Comparison of ENCODE assay signal across 23 cellular contexts in genomic region chr2:8509613-8510012, GRCh38.
"Had no signal": no experiment of that assay in that cellular context is flagged by ENCODE, and none has a peak within 500 bp of the region (broad histone marks: within the 10 kb centered on the region; RNA-seq: fewer than 3 reads in every experiment).

No MANE protein-coding gene starts in this region.

- H3K4me3 ChIP-seq: coronary artery, lung, neural progenitor cell, psoas muscle, sigmoid colon, thoracic aorta, tibial nerve, upper lobe of left lung, uterus had no signal

- H2AFZ ChIP-seq: neural progenitor cell had no signal

- H3K9ac ChIP-seq: neural progenitor cell had no signal

- H3K27ac ChIP-seq: coronary artery, neural progenitor cell, psoas muscle, sigmoid colon, thoracic aorta, tibial nerve, upper lobe of left lung, uterus had no signal

- H3K27me3 Mint-ChIP-seq: central memory CD8-positive, alpha-beta T cell had no signal

- H3K27ac Mint-ChIP-seq: memory B cell; nephron; stimulated activated naive B cell treated with anti-CD40 and anti-IgM and Interleukin-4, amounts not matched to agents 10 μg/mL and 1 μg/mL and 100 μg/mL, for 72 hours; stimulated activated naive CD8-positive, alpha-beta T cell treated with anti-CD3 and anti-CD28 coated beads, Interleukin-15, Interleukin-2, amounts not matched to agents 100 ng/mL and 50 ng/mL, for 24 hours had no signal

- H3K27me3 ChIP-seq: neural progenitor cell, sigmoid colon, tibial nerve, upper lobe of left lung, uterus had no signal

- H3K4me1 Mint-ChIP-seq: nephron had no signal

- H3K4me1 ChIP-seq: psoas muscle, sigmoid colon, tibial nerve, uterus had no signal

- ATAC-seq: left colon; psoas muscle; stimulated activated naive B cell treated with anti-CD40 and anti-IgM and Interleukin-4, amounts not matched to agents 10 μg/mL and 1 μg/mL and 100 μg/mL, for 72 hours had no signal

- H3K36me3 ChIP-seq: neural progenitor cell, sigmoid colon, thoracic aorta, tibial nerve, upper lobe of left lung, uterus had no signal

- DNase-seq: dermis blood vessel endothelial cell; effector memory CD4-positive, alpha-beta T cell; erythroblast; head of caudate nucleus; islet precursor cell; kidney glomerular epithelial cell; left ventricle myocardium superior; psoas muscle; sigmoid colon; stimulated activated CD4-positive, alpha-beta T cell treated with anti-CD3 and anti-CD28 coated beads, Interleukin-4, amount 100 ng/mL, for 4 hours; stimulated activated naive B cell treated with anti-CD40 and anti-IgM and Interleukin-4, amounts not matched to agents 10 μg/mL and 1 μg/mL and 100 μg/mL, for 72 hours; upper lobe of left lung; uterus had no signal

- H3K9me3 ChIP-seq: psoas muscle, sigmoid colon, thoracic aorta, upper lobe of left lung, uterus had no signal

- H3K4me3 Mint-ChIP-seq: central memory CD8-positive, alpha-beta T cell; memory B cell; nephron; neural progenitor cell; stimulated activated naive B cell treated with anti-CD40 and anti-IgM and Interleukin-4, amounts not matched to agents 10 μg/mL and 1 μg/mL and 100 μg/mL, for 72 hours; stimulated activated naive CD8-positive, alpha-beta T cell treated with anti-CD3 and anti-CD28 coated beads, Interleukin-15, Interleukin-2, amounts not matched to agents 100 ng/mL and 50 ng/mL, for 24 hours had no signal

- H3K4me2 ChIP-seq: neural progenitor cell had no signal
